1 cellular context compared by ENCODE assay signal in genomic region chr7:141737836-141738591, GRCh38.
TF ChIP-seq lines count a peak whose summit lies in the region.

TSS of gene SSBP1 (plus strand) at chr7:141738358. CDS start at chr7:141739167, 809 bp downstream.

TF ChIP-seq in HepG2, 621 proteins besides CTCF, POLR2A, EP300 and RAD21 (continued from another document and continues in another):
- no peak for TF ChIP-seq MLXIP (CRISPR knock-in tag; IDR thresholded peaks at IDR 0.05; ENCODE audit: borderline replicate concordance)
- TF ChIP-seq ZC3H13 (CRISPR knock-in tag; IDR thresholded peaks at IDR 0.05): no peak
- peak; percentile 80; the same call in 1 of the 2 replicates for TF ChIP-seq ZNF775 (CRISPR knock-in tag; IDR thresholded peaks at IDR 0.05; ENCODE audit: borderline replicate concordance)
- peak; percentile 74; the same call in 1 of the 2 replicates for TF ChIP-seq KLF6 (CRISPR knock-in tag; IDR thresholded peaks at IDR 0.05)
- TF ChIP-seq FOXC1 (CRISPR knock-in tag; IDR thresholded peaks at IDR 0.05; ENCODE audit: borderline replicate concordance): peak; percentile 84; the same call in 1 of the 2 replicates
- TF ChIP-seq ZNF746 (CRISPR knock-in tag; IDR thresholded peaks at IDR 0.05): peak; percentile 22; the same call in 1 of the 2 replicates
- TF ChIP-seq CAMTA2 (CRISPR knock-in tag; IDR thresholded peaks at IDR 0.05; ENCODE audit: borderline replicate concordance): peak; percentile 82; the same call in 1 of the 2 replicates
- no peak for TF ChIP-seq CHD4 (IDR thresholded peaks at IDR 0.05; ENCODE audit: borderline replicate concordance, low read length)
- TF ChIP-seq NFIC (IDR thresholded peaks at IDR 0.05; ENCODE audit: low read length): peak; percentile 60; the same call in 1 of the 2 replicates
- TF ChIP-seq AKAP8 (CRISPR knock-in tag; IDR thresholded peaks at IDR 0.05): no peak
- no peak for TF ChIP-seq PLRG1 (conservative IDR thresholded peaks at IDR 0.05)
- TF ChIP-seq ZNF20 (CRISPR knock-in tag; IDR thresholded peaks at IDR 0.05): no peak
- TF ChIP-seq ZIK1 (CRISPR knock-in tag; IDR thresholded peaks at IDR 0.05; ENCODE audit: borderline replicate concordance, low read depth): no peak
- TF ChIP-seq TFDP2 (CRISPR knock-in tag; IDR thresholded peaks at IDR 0.05): peak; percentile 70
- 0 out of 2 replicates have a peak, but pooled peaks have one; percentile 38 for TF ChIP-seq REL (CRISPR knock-in tag; conservative IDR thresholded peaks at IDR 0.05)
- no peak for TF ChIP-seq U2AF2 (IDR thresholded peaks at IDR 0.05; ENCODE audit: low read depth, low read length)
- no peak; the same call in 1 of the 2 replicates for TF ChIP-seq ZNF691 (CRISPR knock-in tag; IDR thresholded peaks at IDR 0.05; ENCODE audit: borderline replicate concordance, low read depth)
- TF ChIP-seq CBFB (CRISPR knock-in tag; IDR thresholded peaks at IDR 0.05): peak; percentile 97
- TF ChIP-seq FOXP1 (IDR thresholded peaks at IDR 0.05): no peak
- peak; percentile 57; the same call in 1 of the 2 replicates for TF ChIP-seq FOXP1 (CRISPR knock-in tag; IDR thresholded peaks at IDR 0.05)
- 0 out of 2 replicates have a peak, but pooled peaks have one; percentile 69 for TF ChIP-seq CC2D1A (CRISPR knock-in tag; IDR thresholded peaks at IDR 0.05)
- no peak for TF ChIP-seq ZNF672 (CRISPR knock-in tag; IDR thresholded peaks at IDR 0.05)
- no peak for TF ChIP-seq CENPBD1 (CRISPR knock-in tag; IDR thresholded peaks at IDR 0.05; ENCODE audit: borderline replicate concordance, low read depth)
- TF ChIP-seq MYC (CRISPR knock-in tag; IDR thresholded peaks at IDR 0.05; ENCODE audit: borderline replicate concordance): peak; percentile 96
- peak; percentile 72; the same call in 1 of the 2 replicates for TF ChIP-seq MTA1 (CRISPR knock-in tag; IDR thresholded peaks at IDR 0.05; ENCODE audit: borderline replicate concordance)
- no peak for TF ChIP-seq USF2 (IDR thresholded peaks at IDR 0.05; ENCODE audit: low read depth, low read length)
- TF ChIP-seq USF2 (CRISPR knock-in tag; IDR thresholded peaks at IDR 0.05; ENCODE audit: borderline replicate concordance): no peak
- TF ChIP-seq MYNN (CRISPR knock-in tag; IDR thresholded peaks at IDR 0.05; ENCODE audit: low read depth): peak; percentile 93
- TF ChIP-seq THRA (CRISPR knock-in tag; IDR thresholded peaks at IDR 0.05; ENCODE audit: borderline replicate concordance): peak; percentile 78
- peak; percentile 62 for TF ChIP-seq PCBP2 (optimal IDR thresholded peaks at IDR 0.05; ENCODE audit: low read depth, low read length, poor library complexity, severe bottlenecking)
- TF ChIP-seq PLSCR1 (CRISPR knock-in tag; IDR thresholded peaks at IDR 0.05; ENCODE audit: borderline replicate concordance): no peak
- 0 out of 2 replicates have a peak, but pooled peaks have one; percentile 28 for TF ChIP-seq E2F5 (CRISPR knock-in tag; conservative IDR thresholded peaks at IDR 0.05)
- peak; percentile 89 for TF ChIP-seq CCDC6 (CRISPR knock-in tag; IDR thresholded peaks at IDR 0.05)
- peak; percentile 60; the same call in 1 of the 2 replicates for TF ChIP-seq ZBTB14 (CRISPR knock-in tag; IDR thresholded peaks at IDR 0.05)
- peak; percentile 91; the same call in 1 of the 2 replicates for TF ChIP-seq EHMT2 (IDR thresholded peaks at IDR 0.05; ENCODE audit: borderline replicate concordance, low read depth, low read length)
- no peak for TF ChIP-seq ZNF3 (CRISPR knock-in tag; IDR thresholded peaks at IDR 0.05)
- 0 out of 2 replicates have a peak, but pooled peaks have one; percentile 66 for TF ChIP-seq CSRNP1 (CRISPR knock-in tag; IDR thresholded peaks at IDR 0.05)
- 0 out of 2 replicates have a peak, but pooled peaks have one; percentile 25 for TF ChIP-seq PCBP1 (IDR thresholded peaks at IDR 0.05; ENCODE audit: borderline replicate concordance, low read depth, low read length)
- no peak for TF ChIP-seq ZFP37 (CRISPR knock-in tag; IDR thresholded peaks at IDR 0.05; ENCODE audit: borderline replicate concordance)
- TF ChIP-seq SOX13 (IDR thresholded peaks at IDR 0.05): 0 out of 2 replicates have a peak, but pooled peaks have one; percentile 52
- TF ChIP-seq SOX13 (CRISPR knock-in tag; conservative IDR thresholded peaks at IDR 0.05 in 1 of 2, IDR thresholded peaks at IDR 0.05 in 1 of 2): peak in 1 of 2 experiments; percentile 60; a peak in 1 of 4 replicates
- peak; percentile 94; the same call in 1 of the 2 replicates for TF ChIP-seq ERF (CRISPR knock-in tag; IDR thresholded peaks at IDR 0.05)
- TF ChIP-seq ZBTB43 (CRISPR knock-in tag; conservative IDR thresholded peaks at IDR 0.05): 0 out of 2 replicates have a peak, but pooled peaks have one; percentile 23
- no peak for TF ChIP-seq ZNF251 (CRISPR knock-in tag; IDR thresholded peaks at IDR 0.05)
- peak; percentile 93 for TF ChIP-seq SPEN (CRISPR knock-in tag; IDR thresholded peaks at IDR 0.05; ENCODE audit: low read depth)
- TF ChIP-seq ZSCAN21 (CRISPR knock-in tag; IDR thresholded peaks at IDR 0.05; ENCODE audit: borderline replicate concordance): peak; percentile 25; the same call in 1 of the 2 replicates
- peak; percentile 70; the same call in 1 of the 2 replicates for TF ChIP-seq ZMAT3 (CRISPR knock-in tag; conservative IDR thresholded peaks at IDR 0.05)
- TF ChIP-seq TFE3 (CRISPR knock-in tag; IDR thresholded peaks at IDR 0.05): peak; percentile 51
